Comparison of ENCODE assay signal across 8 cellular contexts in genomic region chr5:134738963-134739661, GRCh38. TPM values are rescaled to one million over a fixed set of nuclear protein-coding genes. Genes with fewer than 3 reads are reported as not detected.
DNase-seq lines count a peak whose midpoint lies in the region; ATAC-seq and TF ChIP-seq lines count a peak whose summit lies in the region.

No MANE protein-coding gene starts in this region.

- peak overlapping the region; percentile 67 for H3K9ac ChIP-seq in parathyroid adenoma

- POLR2A ChIA-PET in OCI-LY7 (lab: Charles Lee) = interaction anchor here (0.5 to 2.9 kb wide), 9 partner anchors 11 to 704 kb away, joined by 3 to 14 read pairs (median 4); partner anchors contain the start of gene DDX46

- H3K27ac ChIP-seq in OCI-LY7 (ENCODE audit: low read depth, low read length, poor library complexity, severe bottlenecking) = peak overlapping the region; percentile 42
- H3K27ac ChIP-seq in parathyroid adenoma = peak overlapping the region; percentile 86

- H3K27me3 ChIP-seq in parathyroid adenoma (ENCODE audit: control insufficient read depth, insufficient read depth, low read length) = no peaks in the 10 kb centered on the region

- peak overlapping the region; percentile 89 for H3K27ac Mint-ChIP-seq in Calu3 (ENCODE audit: unreplicated experiment)
- peak overlapping the region; percentile 92 for H3K27ac Mint-ChIP-seq in activated naive CD8-positive, alpha-beta T cell treated with anti-CD3 and anti-CD28 coated beads for 36 hours

- H3K36me3 ChIP-seq in OCI-LY7 (ENCODE audit: insufficient read depth, low read length) = peaks cover 33% of the 10 kb centered on the region
- H3K36me3 ChIP-seq in parathyroid adenoma (ENCODE audit: control insufficient read depth, insufficient read depth, low read length) = no peaks in the 10 kb centered on the region

- ATAC-seq in HG03342 (IDR thresholded peaks at IDR 0.05; ENCODE audit: unreplicated experiment) (peak; percentile 25), Right ventricle myocardium superior (ENCODE audit: poor library complexity) (peak; percentile 29), HG02973 (IDR thresholded peaks at IDR 0.05; ENCODE audit: unreplicated experiment) (no peak), GM21737 (IDR thresholded peaks at IDR 0.05; ENCODE audit: unreplicated experiment) (no peak)

- no peaks in the 10 kb centered on the region for H3K9me3 Mint-ChIP-seq in Calu3 (ENCODE audit: low read depth, unreplicated experiment)
- H3K9me3 Mint-ChIP-seq in activated naive CD8-positive, alpha-beta T cell treated with anti-CD3 and anti-CD28 coated beads for 36 hours = no peaks in the 10 kb centered on the region

- H3K9me2 ChIP-seq in OCI-LY7 (ENCODE audit: insufficient read depth, low read length) = no peaks in the 10 kb centered on the region

- H4K20me1 ChIP-seq in OCI-LY7 (ENCODE audit: insufficient read depth, low read length) = no peaks in the 10 kb centered on the region

- DNase-seq in Calu3 (peak; percentile 53), OCI-LY7 (ENCODE audit: low spot score) (peak; percentile 65), Right ventricle myocardium superior (no peak)
- peak; percentile 34 for DNase-seq in activated naive CD8-positive, alpha-beta T cell treated with anti-CD3 and anti-CD28 coated beads for 36 hours

- H3K4me1 ChIP-seq in OCI-LY7 (ENCODE audit: insufficient read depth, low read length, poor library complexity, severe bottlenecking) (peaks cover 36% of the 10 kb centered on the region), parathyroid adenoma (peaks cover 7% of the 10 kb centered on the region)

- H3K4me3 Mint-ChIP-seq in Calu3 (ENCODE audit: low read depth, unreplicated experiment) = peak overlapping the region; percentile 93
- peak overlapping the region; percentile 91 for H3K4me3 Mint-ChIP-seq in activated naive CD8-positive, alpha-beta T cell treated with anti-CD3 and anti-CD28 coated beads for 36 hours

- peaks cover 23% of the 10 kb centered on the region for H3K36me3 Mint-ChIP-seq in Calu3 (ENCODE audit: insufficient read depth, unreplicated experiment)
- peaks cover 12% of the 10 kb centered on the region for H3K36me3 Mint-ChIP-seq in activated naive CD8-positive, alpha-beta T cell treated with anti-CD3 and anti-CD28 coated beads for 36 hours

- peak overlapping the region; percentile 84 for H3K4me3 ChIP-seq in OCI-LY7 (ENCODE audit: low read depth, low read length, poor library complexity, severe bottlenecking)
- peak overlapping the region; percentile 88 for H3K4me3 ChIP-seq in parathyroid adenoma (ENCODE audit: low read depth, low read length)

- H3K4me1 Mint-ChIP-seq in Calu3 (ENCODE audit: low read depth, unreplicated experiment) = peaks cover 8% of the 10 kb centered on the region
- H3K4me1 Mint-ChIP-seq in activated naive CD8-positive, alpha-beta T cell treated with anti-CD3 and anti-CD28 coated beads for 36 hours = peaks cover 28% of the 10 kb centered on the region

- H3K79me2 ChIP-seq in OCI-LY7 (ENCODE audit: insufficient read depth, low read depth, low read length) (peaks cover 51% of the 10 kb centered on the region), parathyroid adenoma (peaks cover 12% of the 10 kb centered on the region)

- TF ChIP-seq CTCF in Calu3 (IDR thresholded peaks at IDR 0.05; ENCODE audit: unreplicated experiment) (peak; percentile 7), OCI-LY7 (conservative IDR thresholded peaks at IDR 0.05; ENCODE audit: low read length) (peak; percentile 82), parathyroid adenoma (IDR thresholded peaks at IDR 0.05) (no peak)

- BruUV-seq in Calu3 (replicated peaks; lab: Mats Ljungman, UMichigan) = TSS peak; percentile 45
- BruUV-seq in OCI-LY7 (replicated peaks; lab: Mats Ljungman, UMichigan) = no TSS peak

- H3K4me2 ChIP-seq in OCI-LY7 (ENCODE audit: low read length) (peak overlapping the region; percentile 86), parathyroid adenoma (ENCODE audit: low read length) (peak overlapping the region; percentile 96)

- no peaks in the 10 kb centered on the region for H3K27me3 Mint-ChIP-seq in Calu3 (ENCODE audit: unreplicated experiment)
- no peaks in the 10 kb centered on the region for H3K27me3 Mint-ChIP-seq in activated naive CD8-positive, alpha-beta T cell treated with anti-CD3 and anti-CD28 coated beads for 36 hours

- CTCF ChIA-PET in Calu3 (lab: Charles Lee) = interaction anchor here (0.7 to 2.9 kb wide), 9 partner anchors 10 to 165 kb away, joined by 3 to 28 read pairs (median 4); partner anchors contain the start of genes DDX46 and PCBD2
- CTCF ChIA-PET in OCI-LY7 (lab: Charles Lee; ENCODE audit: unreplicated experiment) = interaction anchor here (0.5 to 1.5 kb wide), 7 partner anchors 107 to 814 kb away, joined by 3 to 4 read pairs (median 3); partner anchors contain the start of gene PCBD2

- H2AFZ ChIP-seq in OCI-LY7 (ENCODE audit: low read length) (peak overlapping the region; percentile 73), parathyroid adenoma (peak overlapping the region; percentile 93)

- H3K9me3 ChIP-seq in OCI-LY7 (ENCODE audit: low read length) (no peaks in the 10 kb centered on the region), parathyroid adenoma (ENCODE audit: control insufficient read depth, low read length) (no peaks in the 10 kb centered on the region)

- intact Hi-C loops in Calu3 (cut with micrococcal nuclease; ENCODE audit: unreplicated experiment) (loop anchor here (2.0 to 10.0 kb wide), 4 partner anchors 147 to 466 kb away; partner anchors contain the start of gene PCBD2), OCI-LY7 (cut with micrococcal nuclease; ENCODE audit: unreplicated experiment) (loop anchor here (1.0 to 10.0 kb wide), 11 partner anchors 19 to 512 kb away; partner anchors contain the start of genes CDKN2AIPNL, DDX46, JADE2 and PCBD2), Right ventricle myocardium superior (cut with DNase I) (no loop called here)

RNA-seq across cellular contexts. Expression of gene CAMLG, which starts 0.8 kb away (rescaled TPM):
- total RNA-seq in Calu3 (2022) = 21.7 and 22.8 TPM in 2 replicates
- 27.3 and 28.5 TPM in 2 replicates for total RNA-seq in OCI-LY7 (2014; rRNA removed; shearing (Covaris generic))
- total RNA-seq in OCI-LY7 (2022) = 36.6 and 37.9 TPM in 2 replicates
- total RNA-seq in activated naive CD8-positive, alpha-beta T cell treated with anti-CD3 and anti-CD28 coated beads for 36 hours = 10 to 100 TPM; 28.2 to 28.4 TPM
- total RNA-seq in Right ventricle myocardium superior = 17.1 TPM

RNA-seq across cellular contexts. Expression of gene DDX46, which starts 19.5 kb away (rescaled TPM):
- 88.2 and 95.8 TPM in 2 replicates for total RNA-seq in Calu3 (2022)
- total RNA-seq in OCI-LY7 (2014; rRNA removed; shearing (Covaris generic)) = 44.5 and 47.1 TPM in 2 replicates
- total RNA-seq in OCI-LY7 (2022) = 78.8 and 80.6 TPM in 2 replicates
- total RNA-seq in activated naive CD8-positive, alpha-beta T cell treated with anti-CD3 and anti-CD28 coated beads for 36 hours = 10 to 100 TPM; 77.2 to 78.3 TPM
- total RNA-seq in Right ventricle myocardium superior = 26.3 TPM

Comparison
In these comparisons a context has a peak if more than half of its experiments do, and no peak if none do; other contexts are left out.
1. ATAC-seq: peak in HG03342 (single experiment) and Right ventricle myocardium superior (single experiment); none in HG02973 (single experiment) and GM21737 (single experiment).